1 cellular context compared by ENCODE assay signal in genomic region chr2:30273574-30273929, GRCh38.
TF ChIP-seq lines count a peak whose summit lies in the region.

No MANE protein-coding gene starts in this region.

TF ChIP-seq in A549, 52 proteins besides CTCF, POLR2A, EP300 and RAD21 (continued from another document):
- TF ChIP-seq ATOH8 (CRISPR knock-in tag; IDR thresholded peaks at IDR 0.05; ENCODE audit: low read depth) (no peak), HOXB5 (CRISPR knock-in tag; IDR thresholded peaks at IDR 0.05) (no peak), MYC (IDR thresholded peaks at IDR 0.05; ENCODE audit: borderline replicate concordance, low read length) (no peak), HOXB13 (CRISPR knock-in tag; IDR thresholded peaks at IDR 0.05; ENCODE audit: low read depth) (no peak), EHMT2 (IDR thresholded peaks at IDR 0.05; ENCODE audit: low read depth) (no peak), BHLHE40 (IDR thresholded peaks at IDR 0.05; ENCODE audit: low read depth, low read length) (no peak)
- TF ChIP-seq, protein P1, sequence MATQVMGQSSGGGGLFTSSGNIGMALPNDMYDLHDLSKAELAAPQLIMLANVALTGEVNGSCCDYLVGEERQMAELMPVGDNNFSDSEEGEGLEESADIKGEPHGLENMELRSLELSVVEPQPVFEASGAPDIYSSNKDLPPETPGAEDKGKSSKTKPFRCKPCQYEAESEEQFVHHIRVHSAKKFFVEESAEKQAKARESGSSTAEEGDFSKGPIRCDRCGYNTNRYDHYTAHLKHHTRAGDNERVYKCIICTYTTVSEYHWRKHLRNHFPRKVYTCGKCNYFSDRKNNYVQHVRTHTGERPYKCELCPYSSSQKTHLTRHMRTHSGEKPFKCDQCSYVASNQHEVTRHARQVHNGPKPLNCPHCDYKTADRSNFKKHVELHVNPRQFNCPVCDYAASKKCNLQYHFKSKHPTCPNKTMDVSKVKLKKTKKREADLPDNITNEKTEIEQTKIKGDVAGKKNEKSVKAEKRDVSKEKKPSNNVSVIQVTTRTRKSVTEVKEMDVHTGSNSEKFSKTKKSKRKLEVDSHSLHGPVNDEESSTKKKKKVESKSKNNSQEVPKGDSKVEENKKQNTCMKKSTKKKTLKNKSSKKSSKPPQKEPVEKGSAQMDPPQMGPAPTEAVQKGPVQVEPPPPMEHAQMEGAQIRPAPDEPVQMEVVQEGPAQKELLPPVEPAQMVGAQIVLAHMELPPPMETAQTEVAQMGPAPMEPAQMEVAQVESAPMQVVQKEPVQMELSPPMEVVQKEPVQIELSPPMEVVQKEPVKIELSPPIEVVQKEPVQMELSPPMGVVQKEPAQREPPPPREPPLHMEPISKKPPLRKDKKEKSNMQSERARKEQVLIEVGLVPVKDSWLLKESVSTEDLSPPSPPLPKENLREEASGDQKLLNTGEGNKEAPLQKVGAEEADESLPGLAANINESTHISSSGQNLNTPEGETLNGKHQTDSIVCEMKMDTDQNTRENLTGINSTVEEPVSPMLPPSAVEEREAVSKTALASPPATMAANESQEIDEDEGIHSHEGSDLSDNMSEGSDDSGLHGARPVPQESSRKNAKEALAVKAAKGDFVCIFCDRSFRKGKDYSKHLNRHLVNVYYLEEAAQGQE (IDR thresholded peaks at IDR 0.05): no peak
